ENCODE assay signal across 8 cellular contexts in genomic region chr19:16070366-16070990, GRCh38. TPM values are rescaled to one million over a fixed set of nuclear protein-coding genes. Genes with fewer than 3 reads are reported as not detected.
DNase-seq lines count a peak whose midpoint lies in the region; ATAC-seq and TF ChIP-seq lines count a peak whose summit lies in the region.

No MANE protein-coding gene starts in this region.

- no peaks in the 10 kb centered on the region for H3K27me3 ChIP-seq in RWPE2 (ENCODE audit: insufficient read depth, poor library complexity, severe bottlenecking)
- H3K27me3 ChIP-seq in left lung = no peaks in the 10 kb centered on the region

- intact Hi-C loops in activated naive CD4-positive, alpha-beta T cell treated with anti-CD3 and anti-CD28 coated beads for 36 hours (cut with micrococcal nuclease) = loop anchor here (1.0 to 10.0 kb wide), 5 partner anchors 9 to 1696 kb away; partner anchors contain the start of genes FAM32A and RAB8A
- intact Hi-C loops in left lung (cut with DNase I) = no loop called here

- no peaks in the 10 kb centered on the region for H3K9me3 ChIP-seq in RWPE2 (ENCODE audit: severe bottlenecking)
- no peaks in the 10 kb centered on the region for H3K9me3 ChIP-seq in left lung

- TF ChIP-seq CTCF in RWPE2 (IDR thresholded peaks at IDR 0.05; ENCODE audit: poor library complexity, severe bottlenecking) = no peak
- no peak for TF ChIP-seq CTCF in left lung (IDR thresholded peaks at IDR 0.05)

- H3K36me3 Mint-ChIP-seq in activated naive CD4-positive, alpha-beta T cell treated with anti-CD3 and anti-CD28 coated beads for 36 hours (ENCODE audit: low read depth) = no peaks in the 10 kb centered on the region

- peaks cover 18% of the 10 kb centered on the region for H3K4me1 ChIP-seq in RWPE2 (ENCODE audit: insufficient read depth, poor library complexity, severe bottlenecking)
- peaks cover 15 to 61% of the 10 kb centered on the region in 2 donors for H3K4me1 ChIP-seq in left lung

- H3K27ac Mint-ChIP-seq in activated naive CD4-positive, alpha-beta T cell treated with anti-CD3 and anti-CD28 coated beads for 36 hours = no peak overlapping the region

- H3K4me3 ChIP-seq in RWPE2 (ENCODE audit: severe bottlenecking) (peak overlapping the region; percentile 79), left lung (peak overlapping the region in 1 of 2 donors; percentile 9)

- DNase-seq in RWPE2 (ENCODE audit: low spot score) (peak; percentile 93), left lung (peak; percentile 88 to 90), SHP77 (lab: John Stamatoyannopoulos, UW) (no peak), SKM-1 (lab: John Stamatoyannopoulos, UW; ENCODE audit: unreplicated experiment) (no peak)
- DNase-seq in activated naive CD4-positive, alpha-beta T cell treated with anti-CD3 and anti-CD28 coated beads for 36 hours = peak; percentile 96
- peak; percentile 62 to 70 for DNase-seq in stimulated activated CD8-positive, alpha-beta memory T cell treated with anti-CD3 and anti-CD28 coated beads, Interleukin-4, amount 100 ng/mL, for 4 hours (ENCODE audit: low read depth in 2 of 2, low spot score in 1 of 2)

- H3K4me3 Mint-ChIP-seq in activated naive CD4-positive, alpha-beta T cell treated with anti-CD3 and anti-CD28 coated beads for 36 hours = no peak overlapping the region

- H3K36me3 ChIP-seq in RWPE2 (ENCODE audit: low read depth) (peaks cover 31% of the 10 kb centered on the region), left lung (no peaks in the 10 kb centered on the region)

- no peaks in the 10 kb centered on the region for H3K27me3 Mint-ChIP-seq in activated naive CD4-positive, alpha-beta T cell treated with anti-CD3 and anti-CD28 coated beads for 36 hours (ENCODE audit: low read depth)

- peaks cover 38% of the 10 kb centered on the region for H3K4me1 Mint-ChIP-seq in activated naive CD4-positive, alpha-beta T cell treated with anti-CD3 and anti-CD28 coated beads for 36 hours (ENCODE audit: low read depth)

- CTCF ChIA-PET in activated naive CD4-positive, alpha-beta T cell treated with anti-CD3 and anti-CD28 coated beads for 36 hours (lab: Charles Lee) = interaction anchor here (0.6 to 2.0 kb wide), 8 partner anchors 8 to 115 kb away, joined by 3 to 11 read pairs (median 3); partner anchors contain the start of genes FAM32A and HSH2D

- H3K9me3 Mint-ChIP-seq in activated naive CD4-positive, alpha-beta T cell treated with anti-CD3 and anti-CD28 coated beads for 36 hours = no peaks in the 10 kb centered on the region

- ATAC-seq in GM21367 (IDR thresholded peaks at IDR 0.05; ENCODE audit: unreplicated experiment) = peak; percentile 49
- peak; percentile 52 for ATAC-seq in RWPE2 (ENCODE audit: low read depth)
- ATAC-seq in left lung = peak; percentile 81
- ATAC-seq in HG02840 (IDR thresholded peaks at IDR 0.05; ENCODE audit: low FRiP score, unreplicated experiment) = no peak

- H3K27ac ChIP-seq in RWPE2 (ENCODE audit: poor library complexity, severe bottlenecking) (peak overlapping the region; percentile 84), left lung (peak overlapping the region; percentile 76 to 88)

RNA-seq across cellular contexts. Expression of gene TPM4, which starts 5.8 kb away (rescaled TPM):
- 100 to 1,000 TPM; 240 to 254 TPM for total RNA-seq in activated naive CD4-positive, alpha-beta T cell treated with anti-CD3 and anti-CD28 coated beads for 36 hours
- 100 to 1,000 TPM; 437 to 536 TPM for total RNA-seq in left lung

RNA-seq across cellular contexts. Expression of gene RAB8A, which starts 41.2 kb away (rescaled TPM):
- 10 to 100 TPM; 90.5 to 95.2 TPM for total RNA-seq in activated naive CD4-positive, alpha-beta T cell treated with anti-CD3 and anti-CD28 coated beads for 36 hours
- total RNA-seq in left lung = 10 to 100 TPM; 70.7 to 88.8 TPM

Comparison
In these comparisons a context has a peak if more than half of its experiments do, and no peak if none do; other contexts are left out.
1. DNase-seq: peak in RWPE2 (single experiment), activated naive CD4-positive, alpha-beta T cell treated with anti-CD3 and anti-CD28 coated beads for 36 hours (single experiment), left lung (2 of 2) and stimulated activated CD8-positive, alpha-beta memory T cell treated with anti-CD3 and anti-CD28 coated beads, Interleukin-4, amount 100 ng/mL, for 4 hours (2 of 2); none in SHP77 (0 of 2) and SKM-1 (single experiment).